ENCODE assay signal across 1 cellular context in genomic region chr9:99197987-99198386, GRCh38.
TF ChIP-seq lines count a peak whose summit lies in the region.

No MANE protein-coding gene starts in this region.

TF ChIP-seq in K562, 482 proteins besides CTCF, POLR2A, EP300 and RAD21 (continued from another document):
- TF ChIP-seq MBD1 (CRISPR knock-in tag; IDR thresholded peaks at IDR 0.05) (no peak), ASH1L (IDR thresholded peaks at IDR 0.05; ENCODE audit: borderline replicate concordance, low read depth, partially characterized antibody) (no peak), MTF1 (CRISPR knock-in tag; IDR thresholded peaks at IDR 0.05; ENCODE audit: borderline replicate concordance) (no peak), PHF20 (IDR thresholded peaks at IDR 0.05; ENCODE audit: partially characterized antibody) (no peak), GABPA (tag; conservative IDR thresholded peaks at IDR 0.05; ENCODE audit: low read depth) (no peak), RCOR1 (IDR thresholded peaks at IDR 0.05; ENCODE audit: borderline replicate concordance in 1 of 2, low read depth in 2 of 2, low read length in 2 of 2) (no peak), ZNF121 (CRISPR knock-in tag; conservative IDR thresholded peaks at IDR 0.05) (no peak)
TF ChIP-seq in K562: peak in this region for 0.
